9 cellular contexts compared by ENCODE assay signal in genomic region chrX:37905436-37906147, GRCh38. TPM values are rescaled to one million over a fixed set of nuclear protein-coding genes. Genes with fewer than 3 reads are reported as not detected.
DNase-seq lines count a peak whose midpoint lies in the region; ATAC-seq, FAIRE-seq and TF ChIP-seq lines count a peak whose summit lies in the region.
"Had no signal": no experiment of that assay in that cellular context is flagged by ENCODE, and none has a peak within 500 bp of the region (broad histone marks: within the 10 kb centered on the region; RNA-seq: fewer than 3 reads in every experiment).

No MANE protein-coding gene starts in this region.

- H3K27ac Mint-ChIP-seq in activated naive CD8-positive, alpha-beta T cell treated with anti-CD3 and anti-CD28 coated beads for 36 hours = no peak overlapping the region

- DNase-seq in LNCaP clone FGC (ENCODE audit: low read depth) = no peak
- peak; percentile 19 for DNase-seq in activated naive CD8-positive, alpha-beta T cell treated with anti-CD3 and anti-CD28 coated beads for 36 hours
- DNase-seq in iPS-NIHi7 (ENCODE audit: extremely low spot score) = peak; percentile 87
- no peak for DNase-seq in D721Med (ENCODE audit: insufficient read length, low spot score)
- no peak for DNase-seq in effector CD4-positive, alpha-beta T cell
- no peak for DNase-seq in NOMO-1 (lab: John Stamatoyannopoulos, UW; ENCODE audit: unreplicated experiment in 2 of 2)

- peaks cover 5% of the 10 kb centered on the region for H3K4me1 Mint-ChIP-seq in activated naive CD8-positive, alpha-beta T cell treated with anti-CD3 and anti-CD28 coated beads for 36 hours

- H3K4me3 ChIP-seq in LNCaP clone FGC (ENCODE audit: low read depth, low read length) = no peak overlapping the region
- H3K4me3 ChIP-seq: HAP-1 had no signal

- peak; percentile 17 for TF ChIP-seq CTCF in C4-2B (conservative IDR thresholded peaks at IDR 0.05)
- peak; percentile 19; the same call in 1 of the 2 replicates for TF ChIP-seq CTCF in LNCaP clone FGC (IDR thresholded peaks at IDR 0.05; ENCODE audit: control insufficient read depth, extremely low read depth, insufficient read depth)
- TF ChIP-seq CTCF in D721Med (IDR thresholded peaks at IDR 0.05; ENCODE audit: insufficient read depth, missing control alignments) = no peak

- no peak for ATAC-seq in GM19324 (IDR thresholded peaks at IDR 0.05; ENCODE audit: low FRiP score, unreplicated experiment)

- H3K9me3 Mint-ChIP-seq in activated naive CD8-positive, alpha-beta T cell treated with anti-CD3 and anti-CD28 coated beads for 36 hours = no peaks in the 10 kb centered on the region

- no peak for FAIRE-seq in D721Med (lab: Jason Lieb, UNC)

- peaks cover 37% of the 10 kb centered on the region for H3K27me3 Mint-ChIP-seq in activated naive CD8-positive, alpha-beta T cell treated with anti-CD3 and anti-CD28 coated beads for 36 hours

- no peak overlapping the region for H3K4me3 Mint-ChIP-seq in activated naive CD8-positive, alpha-beta T cell treated with anti-CD3 and anti-CD28 coated beads for 36 hours

- no peaks in the 10 kb centered on the region for H3K36me3 Mint-ChIP-seq in activated naive CD8-positive, alpha-beta T cell treated with anti-CD3 and anti-CD28 coated beads for 36 hours

- H3K27ac ChIP-seq in C4-2B = no peak overlapping the region

RNA-seq across cellular contexts. Expression of gene DYNLT3, which starts 58.2 kb away (rescaled TPM):
- 10 to 100 TPM; 19.6 to 19.7 TPM for total RNA-seq in activated naive CD8-positive, alpha-beta T cell treated with anti-CD3 and anti-CD28 coated beads for 36 hours

Comparison
In these comparisons a context has a peak if more than half of its experiments do, and no peak if none do; other contexts are left out.
1. DNase-seq: peak in activated naive CD8-positive, alpha-beta T cell treated with anti-CD3 and anti-CD28 coated beads for 36 hours (single experiment) and iPS-NIHi7 (single experiment); none in LNCaP clone FGC (single experiment), D721Med (single experiment), effector CD4-positive, alpha-beta T cell (single experiment) and NOMO-1 (0 of 2).